Comparison of ENCODE assay signal across 1 cellular context in the genomic region with DNA sequence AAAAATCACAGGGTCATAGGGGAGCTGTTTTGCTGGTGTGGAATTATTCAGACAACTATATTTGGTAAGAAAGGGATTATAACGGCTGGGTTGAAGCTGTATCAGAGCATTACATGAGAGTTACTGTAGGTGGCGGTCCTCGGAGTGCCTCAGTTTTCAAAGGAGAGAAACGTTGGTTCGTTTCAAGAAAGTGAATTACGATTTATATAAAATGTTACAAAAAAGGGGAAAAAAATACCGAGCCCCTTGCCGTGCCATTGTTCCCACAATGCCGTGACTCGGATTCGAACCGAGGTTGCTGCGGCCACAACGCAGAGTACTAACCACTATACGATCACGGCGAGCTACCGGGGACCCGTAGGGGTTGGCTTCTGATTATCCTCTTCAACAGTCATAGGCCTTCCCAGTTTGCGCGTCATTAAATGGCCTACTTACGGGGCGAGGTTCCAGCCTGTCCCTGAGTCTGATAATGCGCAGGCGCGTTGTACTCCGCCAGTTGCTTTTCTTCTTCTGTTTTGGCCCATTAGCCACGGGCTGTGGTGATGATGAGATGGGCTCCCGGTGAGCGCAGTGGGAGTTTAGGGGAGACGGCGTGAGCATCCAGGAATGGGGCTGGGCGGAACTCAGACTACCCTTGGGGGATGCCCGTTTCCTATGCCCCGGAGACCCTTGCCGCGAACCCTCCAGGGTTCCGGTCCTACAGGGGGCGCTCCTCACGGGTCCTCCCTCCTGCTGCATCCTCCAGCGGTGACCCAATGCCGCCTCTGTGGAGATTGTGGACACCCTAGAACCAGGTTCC.
TF ChIP-seq lines count a peak whose summit lies in the region.

No MANE protein-coding gene starts in this region.

TF ChIP-seq in HepG2, 621 proteins besides CTCF, POLR2A, EP300 and RAD21 (continued from another document and continues in another):
- TF ChIP-seq, protein P1, sequence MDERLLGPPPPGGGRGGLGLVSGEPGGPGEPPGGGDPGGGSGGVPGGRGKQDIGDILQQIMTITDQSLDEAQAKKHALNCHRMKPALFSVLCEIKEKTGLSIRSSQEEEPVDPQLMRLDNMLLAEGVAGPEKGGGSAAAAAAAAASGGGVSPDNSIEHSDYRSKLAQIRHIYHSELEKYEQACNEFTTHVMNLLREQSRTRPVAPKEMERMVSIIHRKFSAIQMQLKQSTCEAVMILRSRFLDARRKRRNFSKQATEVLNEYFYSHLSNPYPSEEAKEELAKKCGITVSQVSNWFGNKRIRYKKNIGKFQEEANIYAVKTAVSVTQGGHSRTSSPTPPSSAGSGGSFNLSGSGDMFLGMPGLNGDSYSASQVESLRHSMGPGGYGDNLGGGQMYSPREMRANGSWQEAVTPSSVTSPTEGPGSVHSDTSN (CRISPR knock-in tag; IDR thresholded peaks at IDR 0.05) = no peak
- no peak; the same call in 1 of the 2 replicates for TF ChIP-seq SNAI1 (CRISPR knock-in tag; IDR thresholded peaks at IDR 0.05; ENCODE audit: borderline replicate concordance)
- TF ChIP-seq PAF1 (CRISPR knock-in tag; IDR thresholded peaks at IDR 0.05) = no peak
- TF ChIP-seq, protein P2, sequence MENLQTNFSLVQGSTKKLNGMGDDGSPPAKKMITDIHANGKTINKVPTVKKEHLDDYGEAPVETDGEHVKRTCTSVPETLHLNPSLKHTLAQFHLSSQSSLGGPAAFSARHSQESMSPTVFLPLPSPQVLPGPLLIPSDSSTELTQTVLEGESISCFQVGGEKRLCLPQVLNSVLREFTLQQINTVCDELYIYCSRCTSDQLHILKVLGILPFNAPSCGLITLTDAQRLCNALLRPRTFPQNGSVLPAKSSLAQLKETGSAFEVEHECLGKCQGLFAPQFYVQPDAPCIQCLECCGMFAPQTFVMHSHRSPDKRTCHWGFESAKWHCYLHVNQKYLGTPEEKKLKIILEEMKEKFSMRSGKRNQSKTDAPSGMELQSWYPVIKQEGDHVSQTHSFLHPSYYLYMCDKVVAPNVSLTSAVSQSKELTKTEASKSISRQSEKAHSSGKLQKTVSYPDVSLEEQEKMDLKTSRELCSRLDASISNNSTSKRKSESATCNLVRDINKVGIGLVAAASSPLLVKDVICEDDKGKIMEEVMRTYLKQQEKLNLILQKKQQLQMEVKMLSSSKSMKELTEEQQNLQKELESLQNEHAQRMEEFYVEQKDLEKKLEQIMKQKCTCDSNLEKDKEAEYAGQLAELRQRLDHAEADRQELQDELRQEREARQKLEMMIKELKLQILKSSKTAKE (CRISPR knock-in tag; IDR thresholded peaks at IDR 0.05; ENCODE audit: borderline replicate concordance) = no peak
- no peak for TF ChIP-seq MTA3 (CRISPR knock-in tag; IDR thresholded peaks at IDR 0.05)
- no peak for TF ChIP-seq ZNF230 (CRISPR knock-in tag; IDR thresholded peaks at IDR 0.05)
- TF ChIP-seq PRPF4 (IDR thresholded peaks at IDR 0.05; ENCODE audit: low read depth, low read length, poor library complexity, severe bottlenecking) = no peak
- no peak for TF ChIP-seq SNRNP70 (IDR thresholded peaks at IDR 0.05; ENCODE audit: low read depth, low read length)
- TF ChIP-seq, protein P3, sequence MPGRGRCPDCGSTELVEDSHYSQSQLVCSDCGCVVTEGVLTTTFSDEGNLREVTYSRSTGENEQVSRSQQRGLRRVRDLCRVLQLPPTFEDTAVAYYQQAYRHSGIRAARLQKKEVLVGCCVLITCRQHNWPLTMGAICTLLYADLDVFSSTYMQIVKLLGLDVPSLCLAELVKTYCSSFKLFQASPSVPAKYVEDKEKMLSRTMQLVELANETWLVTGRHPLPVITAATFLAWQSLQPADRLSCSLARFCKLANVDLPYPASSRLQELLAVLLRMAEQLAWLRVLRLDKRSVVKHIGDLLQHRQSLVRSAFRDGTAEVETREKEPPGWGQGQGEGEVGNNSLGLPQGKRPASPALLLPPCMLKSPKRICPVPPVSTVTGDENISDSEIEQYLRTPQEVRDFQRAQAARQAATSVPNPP (CRISPR knock-in tag; IDR thresholded peaks at IDR 0.05) = no peak
- TF ChIP-seq ZNF33B (CRISPR knock-in tag; IDR thresholded peaks at IDR 0.05) = no peak
- TF ChIP-seq SRF (IDR thresholded peaks at IDR 0.05; ENCODE audit: low read depth, low read length) = no peak
- TF ChIP-seq, protein P4, sequence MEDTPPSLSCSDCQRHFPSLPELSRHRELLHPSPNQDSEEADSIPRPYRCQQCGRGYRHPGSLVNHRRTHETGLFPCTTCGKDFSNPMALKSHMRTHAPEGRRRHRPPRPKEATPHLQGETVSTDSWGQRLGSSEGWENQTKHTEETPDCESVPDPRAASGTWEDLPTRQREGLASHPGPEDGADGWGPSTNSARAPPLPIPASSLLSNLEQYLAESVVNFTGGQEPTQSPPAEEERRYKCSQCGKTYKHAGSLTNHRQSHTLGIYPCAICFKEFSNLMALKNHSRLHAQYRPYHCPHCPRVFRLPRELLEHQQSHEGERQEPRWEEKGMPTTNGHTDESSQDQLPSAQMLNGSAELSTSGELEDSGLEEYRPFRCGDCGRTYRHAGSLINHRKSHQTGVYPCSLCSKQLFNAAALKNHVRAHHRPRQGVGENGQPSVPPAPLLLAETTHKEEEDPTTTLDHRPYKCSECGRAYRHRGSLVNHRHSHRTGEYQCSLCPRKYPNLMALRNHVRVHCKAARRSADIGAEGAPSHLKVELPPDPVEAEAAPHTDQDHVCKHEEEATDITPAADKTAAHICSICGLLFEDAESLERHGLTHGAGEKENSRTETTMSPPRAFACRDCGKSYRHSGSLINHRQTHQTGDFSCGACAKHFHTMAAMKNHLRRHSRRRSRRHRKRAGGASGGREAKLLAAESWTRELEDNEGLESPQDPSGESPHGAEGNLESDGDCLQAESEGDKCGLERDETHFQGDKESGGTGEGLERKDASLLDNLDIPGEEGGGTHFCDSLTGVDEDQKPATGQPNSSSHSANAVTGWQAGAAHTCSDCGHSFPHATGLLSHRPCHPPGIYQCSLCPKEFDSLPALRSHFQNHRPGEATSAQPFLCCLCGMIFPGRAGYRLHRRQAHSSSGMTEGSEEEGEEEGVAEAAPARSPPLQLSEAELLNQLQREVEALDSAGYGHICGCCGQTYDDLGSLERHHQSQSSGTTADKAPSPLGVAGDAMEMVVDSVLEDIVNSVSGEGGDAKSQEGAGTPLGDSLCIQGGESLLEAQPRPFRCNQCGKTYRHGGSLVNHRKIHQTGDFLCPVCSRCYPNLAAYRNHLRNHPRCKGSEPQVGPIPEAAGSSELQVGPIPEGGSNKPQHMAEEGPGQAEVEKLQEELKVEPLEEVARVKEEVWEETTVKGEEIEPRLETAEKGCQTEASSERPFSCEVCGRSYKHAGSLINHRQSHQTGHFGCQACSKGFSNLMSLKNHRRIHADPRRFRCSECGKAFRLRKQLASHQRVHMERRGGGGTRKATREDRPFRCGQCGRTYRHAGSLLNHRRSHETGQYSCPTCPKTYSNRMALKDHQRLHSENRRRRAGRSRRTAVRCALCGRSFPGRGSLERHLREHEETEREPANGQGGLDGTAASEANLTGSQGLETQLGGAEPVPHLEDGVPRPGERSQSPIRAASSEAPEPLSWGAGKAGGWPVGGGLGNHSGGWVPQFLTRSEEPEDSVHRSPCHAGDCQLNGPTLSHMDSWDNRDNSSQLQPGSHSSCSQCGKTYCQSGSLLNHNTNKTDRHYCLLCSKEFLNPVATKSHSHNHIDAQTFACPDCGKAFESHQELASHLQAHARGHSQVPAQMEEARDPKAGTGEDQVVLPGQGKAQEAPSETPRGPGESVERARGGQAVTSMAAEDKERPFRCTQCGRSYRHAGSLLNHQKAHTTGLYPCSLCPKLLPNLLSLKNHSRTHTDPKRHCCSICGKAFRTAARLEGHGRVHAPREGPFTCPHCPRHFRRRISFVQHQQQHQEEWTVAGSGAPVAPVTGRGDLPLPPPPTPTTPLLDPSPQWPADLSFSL (CRISPR knock-in tag; IDR thresholded peaks at IDR 0.05) = peak; percentile 40; the same call in 1 of the 2 replicates
- TF ChIP-seq ZNF350 (CRISPR knock-in tag; IDR thresholded peaks at IDR 0.05; ENCODE audit: borderline replicate concordance, low read depth) = peak; percentile 67; the same call in 1 of the 2 replicates
- TF ChIP-seq ZNF34 (CRISPR knock-in tag; IDR thresholded peaks at IDR 0.05; ENCODE audit: borderline replicate concordance) = no peak
- TF ChIP-seq DNMT1 (CRISPR knock-in tag; IDR thresholded peaks at IDR 0.05) = no peak
- TF ChIP-seq, protein P5, sequence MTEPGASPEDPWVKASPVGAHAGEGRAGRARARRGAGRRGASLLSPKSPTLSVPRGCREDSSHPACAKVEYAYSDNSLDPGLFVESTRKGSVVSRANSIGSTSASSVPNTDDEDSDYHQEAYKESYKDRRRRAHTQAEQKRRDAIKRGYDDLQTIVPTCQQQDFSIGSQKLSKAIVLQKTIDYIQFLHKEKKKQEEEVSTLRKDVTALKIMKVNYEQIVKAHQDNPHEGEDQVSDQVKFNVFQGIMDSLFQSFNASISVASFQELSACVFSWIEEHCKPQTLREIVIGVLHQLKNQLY (CRISPR knock-in tag; IDR thresholded peaks at IDR 0.05) = 0 out of 2 replicates have a peak, but pooled peaks have one; percentile 32
- TF ChIP-seq ZNF75D (CRISPR knock-in tag; IDR thresholded peaks at IDR 0.05; ENCODE audit: borderline replicate concordance) = no peak
- TF ChIP-seq CHD2 (IDR thresholded peaks at IDR 0.05; ENCODE audit: low read depth, low read length) = no peak
- TF ChIP-seq ARNT (IDR thresholded peaks at IDR 0.05) = no peak
- TF ChIP-seq PCBP2 (optimal IDR thresholded peaks at IDR 0.05; ENCODE audit: low read depth, low read length, poor library complexity, severe bottlenecking) = no peak
- no peak for TF ChIP-seq ZNF138 (CRISPR knock-in tag; IDR thresholded peaks at IDR 0.05; ENCODE audit: low read depth)
- TF ChIP-seq ZNF484 (CRISPR knock-in tag; IDR thresholded peaks at IDR 0.05; ENCODE audit: borderline replicate concordance, low read depth) = no peak
- TF ChIP-seq, protein P6, sequence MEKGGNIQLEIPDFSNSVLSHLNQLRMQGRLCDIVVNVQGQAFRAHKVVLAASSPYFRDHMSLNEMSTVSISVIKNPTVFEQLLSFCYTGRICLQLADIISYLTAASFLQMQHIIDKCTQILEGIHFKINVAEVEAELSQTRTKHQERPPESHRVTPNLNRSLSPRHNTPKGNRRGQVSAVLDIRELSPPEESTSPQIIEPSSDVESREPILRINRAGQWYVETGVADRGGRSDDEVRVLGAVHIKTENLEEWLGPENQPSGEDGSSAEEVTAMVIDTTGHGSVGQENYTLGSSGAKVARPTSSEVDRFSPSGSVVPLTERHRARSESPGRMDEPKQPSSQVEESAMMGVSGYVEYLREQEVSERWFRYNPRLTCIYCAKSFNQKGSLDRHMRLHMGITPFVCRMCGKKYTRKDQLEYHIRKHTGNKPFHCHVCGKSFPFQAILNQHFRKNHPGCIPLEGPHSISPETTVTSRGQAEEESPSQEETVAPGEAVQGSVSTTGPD (CRISPR knock-in tag; IDR thresholded peaks at IDR 0.05) = no peak
- TF ChIP-seq FOSL2 (CRISPR knock-in tag; IDR thresholded peaks at IDR 0.05) = peak; percentile 36
- no peak for TF ChIP-seq TBP (CRISPR knock-in tag; IDR thresholded peaks at IDR 0.05)
- no peak for TF ChIP-seq ZNF124 (CRISPR knock-in tag; IDR thresholded peaks at IDR 0.05)
- no peak for TF ChIP-seq ZNF550 (CRISPR knock-in tag; IDR thresholded peaks at IDR 0.05; ENCODE audit: borderline replicate concordance)
- no peak for TF ChIP-seq ZNF367 (CRISPR knock-in tag; IDR thresholded peaks at IDR 0.05; ENCODE audit: borderline replicate concordance)
- TF ChIP-seq ZNF879 (CRISPR knock-in tag; IDR thresholded peaks at IDR 0.05) = no peak
- TF ChIP-seq ZNF788 (CRISPR knock-in tag; IDR thresholded peaks at IDR 0.05; ENCODE audit: borderline replicate concordance) = peak; percentile 64; the same call in 1 of the 2 replicates
- TF ChIP-seq, protein P7, sequence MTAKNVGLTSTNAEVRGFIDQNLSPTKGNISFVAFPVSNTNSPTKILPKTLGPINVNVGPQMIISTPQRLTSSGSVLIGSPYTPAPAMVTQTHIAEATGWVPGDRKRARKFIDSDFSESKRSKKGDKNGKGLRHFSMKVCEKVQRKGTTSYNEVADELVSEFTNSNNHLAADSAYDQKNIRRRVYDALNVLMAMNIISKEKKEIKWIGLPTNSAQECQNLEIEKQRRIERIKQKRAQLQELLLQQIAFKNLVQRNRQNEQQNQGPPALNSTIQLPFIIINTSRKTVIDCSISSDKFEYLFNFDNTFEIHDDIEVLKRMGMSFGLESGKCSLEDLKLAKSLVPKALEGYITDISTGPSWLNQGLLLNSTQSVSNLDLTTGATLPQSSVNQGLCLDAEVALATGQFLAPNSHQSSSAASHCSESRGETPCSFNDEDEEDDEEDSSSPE (CRISPR knock-in tag; IDR thresholded peaks at IDR 0.05) = peak; percentile 45; the same call in 1 of the 2 replicates
- 0 out of 2 replicates have a peak, but pooled peaks have one; percentile 34 for TF ChIP-seq ZNF563 (CRISPR knock-in tag; IDR thresholded peaks at IDR 0.05)
- no peak for TF ChIP-seq EED (CRISPR knock-in tag; IDR thresholded peaks at IDR 0.05)
- TF ChIP-seq ZNF891 (CRISPR knock-in tag; IDR thresholded peaks at IDR 0.05) = no peak
- peak; percentile 46; the same call in 1 of the 2 replicates for TF ChIP-seq HDAC2 (CRISPR knock-in tag; IDR thresholded peaks at IDR 0.05)
- TF ChIP-seq SIX1 (CRISPR knock-in tag; IDR thresholded peaks at IDR 0.05; ENCODE audit: borderline replicate concordance) = no peak
- TF ChIP-seq RFX5 (IDR thresholded peaks at IDR 0.05; ENCODE audit: low read depth, low read length) = no peak
- TF ChIP-seq HOXA3 (CRISPR knock-in tag; IDR thresholded peaks at IDR 0.05) = peak; percentile 81
- no peak for TF ChIP-seq HNRNPUL1 (IDR thresholded peaks at IDR 0.05; ENCODE audit: low read depth, low read length)
- peak; percentile 76 for TF ChIP-seq CBFB (CRISPR knock-in tag; IDR thresholded peaks at IDR 0.05)
- TF ChIP-seq PAX8 (CRISPR knock-in tag; IDR thresholded peaks at IDR 0.05; ENCODE audit: borderline replicate concordance) = no peak
- TF ChIP-seq, protein P8, sequence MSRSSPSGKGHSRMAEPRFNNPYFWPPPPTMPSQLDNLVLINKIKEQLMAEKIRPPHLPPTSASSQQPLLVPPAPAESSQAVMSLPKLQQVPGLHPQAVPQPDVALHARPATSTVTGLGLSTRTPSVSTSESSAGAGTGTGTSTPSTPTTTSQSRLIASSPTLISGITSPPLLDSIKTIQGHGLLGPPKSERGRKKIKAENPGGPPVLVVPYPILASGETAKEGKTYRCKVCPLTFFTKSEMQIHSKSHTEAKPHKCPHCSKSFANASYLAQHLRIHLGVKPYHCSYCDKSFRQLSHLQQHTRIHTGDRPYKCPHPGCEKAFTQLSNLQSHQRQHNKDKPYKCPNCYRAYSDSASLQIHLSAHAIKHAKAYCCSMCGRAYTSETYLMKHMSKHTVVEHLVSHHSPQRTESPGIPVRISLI (CRISPR knock-in tag; IDR thresholded peaks at IDR 0.05; ENCODE audit: borderline replicate concordance) = peak; percentile 60; the same call in 1 of the 2 replicates
- TF ChIP-seq, protein P9, sequence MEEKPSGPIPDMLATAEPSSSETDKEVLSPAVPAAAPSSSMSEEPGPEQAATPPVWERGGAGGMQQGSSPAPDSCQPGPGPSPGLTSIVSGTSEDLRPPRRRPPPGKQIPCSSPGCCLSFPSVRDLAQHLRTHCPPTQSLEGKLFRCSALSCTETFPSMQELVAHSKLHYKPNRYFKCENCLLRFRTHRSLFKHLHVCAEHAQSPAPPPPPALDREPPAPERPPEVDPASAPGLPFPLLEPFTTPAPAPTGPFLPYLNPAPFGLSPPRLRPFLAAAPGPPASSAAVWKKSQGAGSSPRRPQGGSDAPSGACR (CRISPR knock-in tag; IDR thresholded peaks at IDR 0.05) = no peak
- TF ChIP-seq AHR (CRISPR knock-in tag; IDR thresholded peaks at IDR 0.05) = no peak
- TF ChIP-seq MAFK (conservative IDR thresholded peaks at IDR 0.05 in 1 of 2, IDR thresholded peaks at IDR 0.05 in 1 of 2; ENCODE audit: low read length in 2 of 2) = no peak
- TF ChIP-seq ETV6 (CRISPR knock-in tag; conservative IDR thresholded peaks at IDR 0.05) = peak; percentile 24; the same call in 1 of the 2 replicates
- TF ChIP-seq ELF1 (CRISPR knock-in tag; IDR thresholded peaks at IDR 0.05) = peak; percentile 33; the same call in 1 of the 2 replicates
- TF ChIP-seq ZSCAN31 (CRISPR knock-in tag; IDR thresholded peaks at IDR 0.05; ENCODE audit: low read depth) = peak; percentile 80
